11 cellular contexts compared by ENCODE assay signal in the genomic region with DNA sequence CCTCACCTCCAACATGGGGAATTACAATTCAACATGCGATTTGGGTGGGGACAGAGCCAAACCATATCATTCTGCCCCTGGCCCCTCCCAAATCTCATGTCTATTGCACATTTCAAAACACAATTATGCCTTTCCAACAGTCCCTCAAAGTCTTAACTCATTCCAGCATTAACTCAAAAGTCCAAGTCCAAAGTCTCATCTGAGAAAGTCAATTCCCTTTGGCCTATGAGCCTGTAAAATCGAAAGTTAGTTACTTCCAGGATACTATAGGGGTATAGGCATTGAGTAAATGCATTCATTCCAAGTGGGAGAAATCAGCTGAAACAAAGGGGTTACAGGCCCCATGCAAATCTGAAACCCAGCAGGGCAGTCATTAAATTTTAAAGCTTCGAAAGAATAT.
"Had no signal": no experiment of that assay in that cellular context is flagged by ENCODE, and none has a peak within 500 bp of the region (broad histone marks: within the 10 kb centered on the region; RNA-seq: fewer than 3 reads in every experiment).

No MANE protein-coding gene starts in this region.

- H3K36me3 ChIP-seq: HAP-1 had no signal

- H3K27ac ChIP-seq: GM23248 had no signal

- H3K4me3 ChIP-seq: GM23248, GM23338, HAP-1 had no signal

- FAIRE-seq: H1, H54 had no signal

- H3K4me2 ChIP-seq: GM23338 had no signal

- ATAC-seq: GM23338, HCT116 had no signal

- H2AFZ ChIP-seq: GM23248, GM23338 had no signal

- DNase-seq: GM23248, GOT3, H7, H9, HCEC 1CT, HFFc6 had no signal

- H3K9ac ChIP-seq: GM23248 had no signal

- H3K4me1 ChIP-seq: HAP-1 had no signal
